8 cellular contexts compared by ENCODE assay signal in genomic region chr6:97059473-97059872, GRCh38.
DNase-seq lines count a peak whose midpoint lies in the region; ATAC-seq and TF ChIP-seq lines count a peak whose summit lies in the region.

No MANE protein-coding gene starts in this region.

- H3K27me3 Mint-ChIP-seq in activated T-cell treated with anti-CD3 and anti-CD28 coated beads, Interleukin-2, amount 50 U/mL, for 72 hours (ENCODE audit: low read depth) = peaks cover 5% of the 10 kb centered on the region
- H3K27me3 Mint-ChIP-seq in T-helper 2 cell treated with Interferon-gamma antibody and Interleukin-4, amounts not matched to agents 5 μg/mL and 100 μg/mL, for 36 hours (ENCODE audit: low read depth) = no peaks in the 10 kb centered on the region

- H3K4me3 ChIP-seq in fibroblast of mammary gland (ENCODE audit: control insufficient read depth, low read depth, low read length) = no peak overlapping the region

- H3K36me3 Mint-ChIP-seq in activated T-cell treated with anti-CD3 and anti-CD28 coated beads, Interleukin-2, amount 50 U/mL, for 72 hours (ENCODE audit: insufficient read depth in 2 of 2) = no peaks in the 10 kb centered on the region
- no peaks in the 10 kb centered on the region for H3K36me3 Mint-ChIP-seq in T-helper 2 cell treated with Interferon-gamma antibody and Interleukin-4, amounts not matched to agents 5 μg/mL and 100 μg/mL, for 36 hours (ENCODE audit: low read depth)

- DNase-seq in activated T-cell treated with anti-CD3 and anti-CD28 coated beads, Interleukin-2, amount 50 U/mL, for 72 hours = no peak
- DNase-seq in activated T-cell treated with anti-CD3 and anti-CD28 coated beads, Interleukin-2, amount 50 U/mL, for 48 hours = no peak
- DNase-seq in HT1080 (ENCODE audit: low read depth) (peak; percentile 26), SHP77 treated with DMSO at 0.1 percent for 48 hours (lab: John Stamatoyannopoulos, UW) (peak; percentile 21), fibroblast of mammary gland (ENCODE audit: low read depth) (peak; percentile 53), renal cortical epithelial cell (ENCODE audit: low read depth) (peak; percentile 63)
- DNase-seq in T-helper 2 cell treated with Interferon-gamma antibody and Interleukin-4, amounts not matched to agents 5 μg/mL and 100 μg/mL, for 36 hours (ENCODE audit: low spot score) = no peak

- H3K9me3 Mint-ChIP-seq in activated T-cell treated with anti-CD3 and anti-CD28 coated beads, Interleukin-2, amount 50 U/mL, for 72 hours = no peaks in the 10 kb centered on the region
- H3K9me3 Mint-ChIP-seq in T-helper 2 cell treated with Interferon-gamma antibody and Interleukin-4, amounts not matched to agents 5 μg/mL and 100 μg/mL, for 36 hours = no peaks in the 10 kb centered on the region

- TF ChIP-seq CTCF in fibroblast of mammary gland (conservative IDR thresholded peaks at IDR 0.05; ENCODE audit: control insufficient read depth, insufficient read depth, low read depth, low read length) = peak; percentile 56

- no peak overlapping the region for H3K4me3 Mint-ChIP-seq in activated T-cell treated with anti-CD3 and anti-CD28 coated beads, Interleukin-2, amount 50 U/mL, for 72 hours
- no peak overlapping the region for H3K4me3 Mint-ChIP-seq in T-helper 2 cell treated with Interferon-gamma antibody and Interleukin-4, amounts not matched to agents 5 μg/mL and 100 μg/mL, for 36 hours

- peak; percentile 74 to 78 for ATAC-seq in activated T-cell treated with anti-CD3 and anti-CD28 coated beads, Interleukin-2, amount 50 U/mL, for 72 hours (replicated peaks in 1 of 2)
- ATAC-seq in GM21717 (IDR thresholded peaks at IDR 0.05; ENCODE audit: unreplicated experiment) = peak; percentile 87

- H3K4me1 Mint-ChIP-seq in activated T-cell treated with anti-CD3 and anti-CD28 coated beads, Interleukin-2, amount 50 U/mL, for 72 hours (ENCODE audit: low read depth) = peaks cover 10% of the 10 kb centered on the region
- H3K4me1 Mint-ChIP-seq in T-helper 2 cell treated with Interferon-gamma antibody and Interleukin-4, amounts not matched to agents 5 μg/mL and 100 μg/mL, for 36 hours (ENCODE audit: low read depth) = peaks cover 2% of the 10 kb centered on the region

- no peak overlapping the region for H3K27ac Mint-ChIP-seq in activated T-cell treated with anti-CD3 and anti-CD28 coated beads, Interleukin-2, amount 50 U/mL, for 72 hours
- H3K27ac Mint-ChIP-seq in T-helper 2 cell treated with Interferon-gamma antibody and Interleukin-4, amounts not matched to agents 5 μg/mL and 100 μg/mL, for 36 hours = no peak overlapping the region

Comparison
In these comparisons a context has a peak if more than half of its experiments do, and no peak if none do; other contexts are left out.
1. DNase-seq: peak in HT1080 (single experiment), SHP77 treated with DMSO at 0.1 percent for 48 hours (single experiment), fibroblast of mammary gland (single experiment) and renal cortical epithelial cell (single experiment); none in activated T-cell treated with anti-CD3 and anti-CD28 coated beads, Interleukin-2, amount 50 U/mL, for 72 hours (0 of 2), activated T-cell treated with anti-CD3 and anti-CD28 coated beads, Interleukin-2, amount 50 U/mL, for 48 hours (0 of 2) and T-helper 2 cell treated with Interferon-gamma antibody and Interleukin-4, amounts not matched to agents 5 μg/mL and 100 μg/mL, for 36 hours (single experiment).